ENCODE assay signal across 21 cellular contexts in genomic region chr15:78322724-78323395, GRCh38. TPM values are rescaled to one million over a fixed set of nuclear protein-coding genes. Genes with fewer than 3 reads are reported as not detected.
DNase-seq lines count a peak whose midpoint lies in the region; ATAC-seq and TF ChIP-seq lines count a peak whose summit lies in the region.
"Had no signal": no experiment of that assay in that cellular context is flagged by ENCODE, and none has a peak within 500 bp of the region (broad histone marks: within the 10 kb centered on the region; RNA-seq: fewer than 3 reads in every experiment).

No MANE protein-coding gene starts in this region.

- H2AFZ ChIP-seq in mesenchymal stem cell (ENCODE audit: low read depth, low read length): no peak overlapping the region

- peaks cover 76% of the 10 kb centered on the region for H3K4me1 Mint-ChIP-seq in brain
- H3K4me1 Mint-ChIP-seq: activated B cell treated with CpG ODN at 0.5 μM for 24 hours; CD8-positive, alpha-beta memory T cell had no signal

- no peak overlapping the region for H3K18ac ChIP-seq in mesenchymal stem cell (ENCODE audit: low read depth in 1 of 2, low read length in 2 of 2)

- H3K4ac ChIP-seq in mesenchymal stem cell (ENCODE audit: low read depth in 1 of 2, low read length in 2 of 2): no peak overlapping the region

- H3K27ac Mint-ChIP-seq in brain: peak overlapping the region in 4 of 5 experiments; percentile 68 to 94 (median 82)
- H3K27ac Mint-ChIP-seq: activated B cell treated with CpG ODN at 0.5 μM for 24 hours; activated CD4-positive, alpha-beta memory T cell treated with anti-CD3 and anti-CD28 coated beads for 36 hours had no signal

- no peak overlapping the region for H4K91ac ChIP-seq in mesenchymal stem cell (ENCODE audit: low read length)

- H3K79me1 ChIP-seq in mesenchymal stem cell (replicated peaks; ENCODE audit: low read length, poor library complexity, severe bottlenecking): no peaks in the 10 kb centered on the region

- peak overlapping the region in 2 of 5 experiments; percentile 57 to 65 for H3K4me3 Mint-ChIP-seq in brain
- H3K4me3 Mint-ChIP-seq: activated B cell treated with CpG ODN at 0.5 μM for 24 hours; activated CD4-positive, alpha-beta memory T cell treated with anti-CD3 and anti-CD28 coated beads for 36 hours; CD8-positive, alpha-beta memory T cell had no signal

- peaks cover 0 to 3% (median 0%) of the 10 kb centered on the region in 5 experiments for H3K9me3 Mint-ChIP-seq in brain
- H3K9me3 Mint-ChIP-seq: activated B cell treated with CpG ODN at 0.5 μM for 24 hours; activated CD4-positive, alpha-beta memory T cell treated with anti-CD3 and anti-CD28 coated beads for 36 hours; CD8-positive, alpha-beta memory T cell had no signal

- H3K4me1 ChIP-seq in HUES6 (ENCODE audit: control insufficient read depth, insufficient read depth, low read length) (peaks cover 20% of the 10 kb centered on the region), mesenchymal stem cell (ENCODE audit: control insufficient read depth, insufficient read depth, low read depth, low read length) (peaks cover 25% of the 10 kb centered on the region), spleen (peaks cover 0 to 18% (median 0%) of the 10 kb centered on the region in 6 donors)

- intact Hi-C loops in spleen (cut with DNase I; ENCODE audit: low total_unique reads): no loop called here
- intact Hi-C loops in sciatic nerve (cut with DNase I): no loop called here

- H2BK12ac ChIP-seq in mesenchymal stem cell (ENCODE audit: low read length in 2 of 2): no peak overlapping the region

- H2BK120ac ChIP-seq in mesenchymal stem cell (ENCODE audit: low read depth, low read length): no peak overlapping the region

- 88% methylated on average over 15 of the region's 15 CpGs for WGBS in mesenchymal stem cell
- WGBS in spleen, 5 donors: 76 to 86% (median 81%) methylated on average over 14 to 15 of the region's 15 CpGs

- H2AK5ac ChIP-seq in mesenchymal stem cell (ENCODE audit: low read length, severe bottlenecking): peak overlapping the region; percentile 47

- no peaks in the 10 kb centered on the region for H3K27me3 ChIP-seq in HUES6 (ENCODE audit: control insufficient read depth, insufficient read depth, low read length)
- H3K27me3 ChIP-seq in mesenchymal stem cell (ENCODE audit: control insufficient read depth in 1 of 2, insufficient read depth in 1 of 2, low read length in 2 of 2): peaks cover 0 to 5% of the 10 kb centered on the region in 2 experiments
- H3K27me3 ChIP-seq in spleen (replicated peaks in 1 of 7): peaks cover 0 to 3% (median 0%) of the 10 kb centered on the region in 7 donors

- H3K27ac ChIP-seq in HUES6 (ENCODE audit: low read depth, low read length): peak overlapping the region; percentile 17; the same call in 1 of the 2 replicates
- peak overlapping the region; percentile 46 for H3K27ac ChIP-seq in mesenchymal stem cell (ENCODE audit: low read length, poor library complexity, severe bottlenecking)
- H3K27ac ChIP-seq in spleen: peak overlapping the region in 5 of 8 donors; percentile 22 to 65 (median 56)
- H3K27ac ChIP-seq in substantia nigra (ENCODE audit: low read depth, low read length, poor library complexity, severe bottlenecking): no peak overlapping the region

- TF ChIP-seq POLR2A in spleen (IDR thresholded peaks at IDR 0.05): no peak

- no peak overlapping the region for H2BK15ac ChIP-seq in mesenchymal stem cell (ENCODE audit: low read depth, poor library complexity, severe bottlenecking)

- H4K8ac ChIP-seq in mesenchymal stem cell (ENCODE audit: low read length): peak overlapping the region; percentile 8

- DNase-seq in mesenchymal stem cell: no peak
- peak; percentile 28 for DNase-seq in spleen
- DNase-seq in sciatic nerve (ENCODE audit: low spot score): no peak
- no peak for DNase-seq in substantia nigra (lab: John Stamatoyannopoulos, UW)
- DNase-seq: activated B cell treated with CpG ODN at 0.5 μM for 24 hours; activated CD4-positive, alpha-beta memory T cell treated with anti-CD3 and anti-CD28 coated beads for 36 hours; caudate nucleus; DMS79 treated with DMSO at 0.1 percent for 48 hours; effector CD4-positive, alpha-beta T cell; head of caudate nucleus; NCI-H1105 treated with DMSO at 0.1 percent for 48 hours; NCI-H526; stimulated activated CD8-positive, alpha-beta memory T cell treated with anti-CD3 and anti-CD28 coated beads, Interleukin-4, amount 100 ng/mL, for 48 hours; T-helper 2 cell had no signal

- no peak for TF ChIP-seq CTCF in brain (conservative IDR thresholded peaks at IDR 0.05)
- no peak for TF ChIP-seq CTCF in spleen (IDR thresholded peaks at IDR 0.05 in 8 of 11, conservative IDR thresholded peaks at IDR 0.05 in 3 of 11)

- H3K14ac ChIP-seq in mesenchymal stem cell (ENCODE audit: low read length in 2 of 2): no peak overlapping the region

- H3K27me3 Mint-ChIP-seq in brain: peaks cover 10% of the 10 kb centered on the region
- H3K27me3 Mint-ChIP-seq: activated CD4-positive, alpha-beta memory T cell treated with anti-CD3 and anti-CD28 coated beads for 36 hours; CD8-positive, alpha-beta memory T cell had no signal

- H3K9ac ChIP-seq in HUES6 (ENCODE audit: low read length): no peak overlapping the region
- no peak overlapping the region for H3K9ac ChIP-seq in mesenchymal stem cell (ENCODE audit: low read length)

- no peak overlapping the region for H3K4me2 ChIP-seq in mesenchymal stem cell (ENCODE audit: low read length, poor library complexity, severe bottlenecking)

- H3K9me3 ChIP-seq in HUES6 (ENCODE audit: control insufficient read depth, insufficient read depth, low read depth, low read length) (no peaks in the 10 kb centered on the region), mesenchymal stem cell (ENCODE audit: control insufficient read depth, low read length) (no peaks in the 10 kb centered on the region), spleen (no peaks in the 10 kb centered on the region)

- H3K36me3 ChIP-seq in HUES6 (ENCODE audit: control insufficient read depth, insufficient read depth, low read length) (no peaks in the 10 kb centered on the region), mesenchymal stem cell (ENCODE audit: control insufficient read depth in 1 of 2, insufficient read depth in 2 of 2, low read depth in 1 of 2, low read length in 2 of 2) (no peaks in the 10 kb centered on the region), spleen (no peaks in the 10 kb centered on the region)

- no peaks in the 10 kb centered on the region for H3K36me3 Mint-ChIP-seq in brain
- H3K36me3 Mint-ChIP-seq: activated CD4-positive, alpha-beta memory T cell treated with anti-CD3 and anti-CD28 coated beads for 36 hours had no signal

- ATAC-seq in GM18502 (IDR thresholded peaks at IDR 0.05; ENCODE audit: poor library complexity, unreplicated experiment): no peak
- no peak for ATAC-seq in sciatic nerve

- peak overlapping the region; percentile 51 for H2BK5ac ChIP-seq in mesenchymal stem cell (ENCODE audit: low read depth, low read length, poor library complexity, severe bottlenecking)

- no peak overlapping the region for H3K23ac ChIP-seq in mesenchymal stem cell (ENCODE audit: low read length in 2 of 2)

- no peak overlapping the region for H3K4me3 ChIP-seq in HUES6 (ENCODE audit: low read depth, low read length)
- no peak overlapping the region for H3K4me3 ChIP-seq in mesenchymal stem cell (ENCODE audit: insufficient read depth in 1 of 2, low read depth in 1 of 2, low read length in 2 of 2)
- H3K4me3 ChIP-seq in spleen: no peak overlapping the region
- H3K4me3 ChIP-seq: lung had no signal

RNA-seq across cellular contexts. Expression of gene CRABP1, which starts 17.3 kb away (rescaled TPM):
- 118 TPM for polyA plus RNA-seq in brain (ENCODE audit: insufficient read depth, low read depth, low replicate concordance)
- not detected for polyA plus RNA-seq in mesenchymal stem cell (2013, experiment 1 of 2)
- polyA plus RNA-seq in mesenchymal stem cell (2013, experiment 2 of 2): not detected
- total RNA-seq in spleen: 100 to 1,000 TPM in 1 of 7 donors, 10 to 100 TPM in 6; 18.7 to 159 (median 30.8) TPM
- polyA plus RNA-seq in spleen: 10 to 100 TPM in 1 of 3 donors, 1 to 10 TPM in 2; 3.5 to 29.1 (median 6.3) TPM
- total RNA-seq in sciatic nerve: 28.8 TPM
- total RNA-seq: activated B cell treated with CpG ODN at 0.5 μM for 24 hours; activated CD4-positive, alpha-beta memory T cell treated with anti-CD3 and anti-CD28 coated beads for 36 hours; CD8-positive, alpha-beta memory T cell; fibroblast of lung; HT1080 had no signal
- polyA plus RNA-seq: CD8-positive, alpha-beta memory T cell; fibroblast of lung; lung had no signal

RNA-seq across cellular contexts. Expression of gene SKIC8, which starts 23.5 kb away (rescaled TPM):
- polyA plus RNA-seq in brain (ENCODE audit: insufficient read depth, low read depth, low replicate concordance) (50.2 TPM), spleen (10 to 100 TPM; 41.2 to 52.3 (median 42.1) TPM)
- 29.0 TPM for polyA plus RNA-seq in mesenchymal stem cell (2013, experiment 1 of 2)
- 29.2 TPM for polyA plus RNA-seq in mesenchymal stem cell (2013, experiment 2 of 2)
- total RNA-seq in spleen (10 to 100 TPM; 33.3 to 60.6 (median 40.5) TPM), sciatic nerve (48.2 TPM)

RNA-seq across cellular contexts. Expression of gene DNAJA4, which starts 58.5 kb away (rescaled TPM):
- 24.2 TPM for polyA plus RNA-seq in brain (ENCODE audit: insufficient read depth, low read depth, low replicate concordance)
- polyA plus RNA-seq in mesenchymal stem cell (2013, experiment 1 of 2): 0.12 TPM
- 0.05 TPM for polyA plus RNA-seq in mesenchymal stem cell (2013, experiment 2 of 2)
- 10 to 100 TPM; 12.7 to 51.7 (median 18.1) TPM for total RNA-seq in spleen
- 10 to 100 TPM in 1 of 3 donors, 1 to 10 TPM in 2; 6.0 to 10.5 (median 7.2) TPM for polyA plus RNA-seq in spleen
- 18.0 TPM for total RNA-seq in sciatic nerve
- total RNA-seq: HT1080 had no signal
